ENCODE assay signal across 21 cellular contexts in the genomic region with DNA sequence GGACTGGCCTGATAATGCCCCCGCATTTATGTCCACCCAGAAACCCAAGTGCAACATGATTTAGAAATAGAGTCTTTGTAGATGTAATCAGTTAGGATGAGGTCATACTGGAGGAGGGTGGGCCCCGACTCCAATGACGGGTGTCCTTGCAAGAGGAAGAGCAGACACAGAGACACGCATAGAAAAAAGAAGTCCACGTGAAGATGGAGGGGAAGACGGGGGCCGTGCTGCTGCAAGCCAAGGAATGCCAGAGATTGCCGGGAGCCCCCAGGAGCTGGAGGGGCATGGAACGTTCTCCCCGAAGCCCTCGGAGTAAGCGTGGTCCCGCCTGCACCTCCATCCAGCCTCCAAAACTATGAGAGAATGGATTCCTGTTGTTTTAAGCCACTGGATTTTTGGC. TPM values are rescaled to one million over a fixed set of nuclear protein-coding genes. Genes with fewer than 3 reads are reported as not detected.
A peak's percentile ranks its signal among the peaks of the same experiment; 100 is the strongest.
DNase-seq lines count a peak whose midpoint lies in the region; ATAC-seq, FAIRE-seq and TF ChIP-seq lines count a peak whose summit lies in the region.
"Had no signal": no experiment of that assay in that cellular context is flagged by ENCODE, and none has a peak within 500 bp of the region (broad histone marks: within the 10 kb centered on the region; RNA-seq: fewer than 3 reads in every experiment).

No MANE protein-coding gene starts in this region.

- 2% methylated on average over 12 of the region's 13 CpGs for WGBS in K562 (ENCODE audit: insufficient coverage, low coverage, missing lambda C conversion rate)
- 86% methylated on average over 13 of the region's 13 CpGs for WGBS in esophagus muscularis mucosa

- POLR2A ChIA-PET in K562 (lab: Yijun Ruan, JAX): no interaction called here

- H4K20me1 ChIP-seq in K562 (replicated peaks; ENCODE audit: control insufficient read depth, insufficient read depth, low read length): no peaks in the 10 kb centered on the region
- H4K20me1 ChIP-seq: BLaER1 treated with 17β-estradiol and CSF1 and Interleukin-3, amounts not matched to agents 10 nM and 100 nM had no signal

- H3K9me1 ChIP-seq in K562 (ENCODE audit: control insufficient read depth, insufficient read depth, low read length): no peaks in the 10 kb centered on the region

- ATAC-seq in K562 (no peak), GM18511 (IDR thresholded peaks at IDR 0.05; ENCODE audit: unreplicated experiment) (no peak)
- ATAC-seq: CD8-positive, alpha-beta T cell had no signal

- H3K79me2 ChIP-seq in K562 (ENCODE audit: control insufficient read depth, insufficient read depth, low read length): no peaks in the 10 kb centered on the region

- FAIRE-seq in K562 (lab: Jason Lieb, UNC) (no peak), D721Med (lab: Jason Lieb, UNC) (no peak)
- FAIRE-seq: A204.1, G401.6, GM12891 had no signal

- in situ Hi-C loops in K562 (cut with MboI): no loop called here

- no peak for TF ChIP-seq RAD21 in K562 (CRISPR knock-in tag; conservative IDR thresholded peaks at IDR 0.05 in 1 of 2, IDR thresholded peaks at IDR 0.05 in 1 of 2)

- TF ChIP-seq EP300 in K562 (IDR thresholded peaks at IDR 0.05; ENCODE audit: low read length) (no peak), esophagus muscularis mucosa (IDR thresholded peaks at IDR 0.05) (no peak)

- no peak overlapping the region for H2AFZ ChIP-seq in K562 (ENCODE audit: low read depth, low read length)

- H3K4me1 ChIP-seq in K562 (replicated peaks in 1 of 2; ENCODE audit: control insufficient read depth in 2 of 2, insufficient read depth in 2 of 2, low read length in 2 of 2): peaks cover 0 to 7% of the 10 kb centered on the region in 2 experiments; a peak in 1 of 5 replicates
- peaks cover 5 to 19% (median 11%) of the 10 kb centered on the region in 4 donors for H3K4me1 ChIP-seq in esophagus muscularis mucosa
- H3K4me1 ChIP-seq: Caco-2 had no signal

- DNase-seq in Ammon's horn (ENCODE audit: low spot score) (peak; percentile 0), D341Med (ENCODE audit: low spot score) (peak; percentile 25), K562 (ENCODE audit: extremely low read depth in 1 of 4, low spot score in 3 of 4) (no peak), esophagus muscularis mucosa (ENCODE audit: extremely low spot score) (peak; percentile 82), D721Med (ENCODE audit: insufficient read length, low spot score) (no peak), cardiac septum (ENCODE audit: low spot score) (no peak), NCI-H1436 (lab: John Stamatoyannopoulos, UW) (no peak)
- DNase-seq: 8988T; ACHN; Caco-2; Calu3; CD4-positive, alpha-beta T cell; CD8-positive, alpha-beta T cell; DMS79 treated with DMSO at 0.1 percent for 48 hours; GF-D8 had no signal

- no TSS peak for BruUV-seq in K562 (replicated peaks; lab: Mats Ljungman, UMichigan)

- CTCF ChIA-PET in K562 (lab: Yijun Ruan, JAX; ENCODE audit: low intra/inter-chr PET ratio): no interaction called here

- no peak overlapping the region for H3K9ac ChIP-seq in K562 (ENCODE audit: insufficient read depth in 1 of 2, low read depth in 2 of 2, low read length in 2 of 2)
- H3K9ac ChIP-seq: BLaER1 treated with 17β-estradiol and CSF1 and Interleukin-3, amounts not matched to agents 10 nM and 100 nM had no signal

- H3K36me3 ChIP-seq in K562 (ENCODE audit: control insufficient read depth, insufficient read depth, low read length): no peaks in the 10 kb centered on the region
- H3K36me3 ChIP-seq in esophagus muscularis mucosa: no peaks in the 10 kb centered on the region
- H3K36me3 ChIP-seq: BLaER1 treated with 17β-estradiol and CSF1 and Interleukin-3, amounts not matched to agents 10 nM and 100 nM had no signal

- no peak for TF ChIP-seq POLR2A in K562 (conservative IDR thresholded peaks at IDR 0.05)
- TF ChIP-seq POLR2A in esophagus muscularis mucosa (IDR thresholded peaks at IDR 0.05; ENCODE audit: low read depth): no peak

- H3K27ac ChIP-seq in K562 (ENCODE audit: extremely low read depth, low read depth, low read length) (no peak overlapping the region), esophagus muscularis mucosa (replicated peaks in 1 of 4) (no peak overlapping the region)
- H3K27ac ChIP-seq: BLaER1 treated with 17β-estradiol and CSF1 and Interleukin-3, amounts not matched to agents 10 nM and 100 nM; C4-2B had no signal

- no peak overlapping the region for H3K4me2 ChIP-seq in K562 (ENCODE audit: insufficient read depth, low read length)
- H3K4me2 ChIP-seq: BLaER1 treated with 17β-estradiol and CSF1 and Interleukin-3, amounts not matched to agents 10 nM and 100 nM had no signal

- intact Hi-C loops in K562 (cut with micrococcal nuclease): no loop called here
- intact Hi-C loops in esophagus muscularis mucosa (cut with DNase I): no loop called here
- intact Hi-C loops in cardiac septum (cut with DNase I): no loop called here

- H3K27me3 ChIP-seq in K562 (ENCODE audit: control insufficient read depth in 2 of 2, insufficient read depth in 2 of 2, low read length in 2 of 2) (peaks cover 27 to 77% of the 10 kb centered on the region in 2 experiments), esophagus muscularis mucosa (peaks cover 0 to 5% (median 0%) of the 10 kb centered on the region in 4 donors)
- H3K27me3 ChIP-seq: BLaER1 treated with 17β-estradiol and CSF1 and Interleukin-3, amounts not matched to agents 10 nM and 100 nM had no signal

- H3K4me3 ChIP-seq in K562: no peak overlapping the region
- no peak overlapping the region for H3K4me3 ChIP-seq in esophagus muscularis mucosa
- H3K4me3 ChIP-seq: BLaER1 treated with 17β-estradiol and CSF1 and Interleukin-3, amounts not matched to agents 10 nM and 100 nM had no signal

- TF ChIP-seq CTCF in K562 (IDR thresholded peaks at IDR 0.05 in 2 of 3, conservative IDR thresholded peaks at IDR 0.05 in 1 of 3; ENCODE audit: insufficient read depth in 2 of 3, low read depth in 1 of 3, low read length in 3 of 3) (no peak), esophagus muscularis mucosa (IDR thresholded peaks at IDR 0.05) (no peak), D721Med (IDR thresholded peaks at IDR 0.05; ENCODE audit: insufficient read depth, missing control alignments) (no peak)

- H3K9me3 ChIP-seq in K562 (replicated peaks; ENCODE audit: control insufficient read depth, insufficient read depth, low read depth, low read length) (no peaks in the 10 kb centered on the region), esophagus muscularis mucosa (no peaks in the 10 kb centered on the region)
- H3K9me3 ChIP-seq: Caco-2 had no signal

TF ChIP-seq in K562, 482 proteins besides CTCF, POLR2A, EP300 and RAD21:
- TF ChIP-seq ZNF583 (CRISPR knock-in tag; IDR thresholded peaks at IDR 0.05): no peak
- TF ChIP-seq, protein P1, sequence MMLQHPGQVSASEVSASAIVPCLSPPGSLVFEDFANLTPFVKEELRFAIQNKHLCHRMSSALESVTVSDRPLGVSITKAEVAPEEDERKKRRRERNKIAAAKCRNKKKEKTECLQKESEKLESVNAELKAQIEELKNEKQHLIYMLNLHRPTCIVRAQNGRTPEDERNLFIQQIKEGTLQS (IDR thresholded peaks at IDR 0.05): peak; percentile 36; the same call in 1 of the 2 replicates
- TF ChIP-seq, protein P1 (CRISPR knock-in tag; conservative IDR thresholded peaks at IDR 0.05): no peak

RNA-seq across cellular contexts. Expression of a gene that starts 51.6 kb away (rescaled TPM):
- 19.9 and 21.0 TPM in 2 replicates for total RNA-seq in K562 (2011; cell fraction: chromatin; rRNA removed; ENCODE audit: low replicate concordance)
- 8.7 and 10.8 TPM in 2 replicates for total RNA-seq in K562 (2011; cell fraction: nucleolus; rRNA removed)
- 13.4 and 16.2 TPM in 2 replicates for total RNA-seq in K562 (2011; cell fraction: nucleoplasm; rRNA removed)
- total RNA-seq in K562 (2014; rRNA removed): 5.7 and 8.8 TPM in 2 replicates
- 15.3 and 16.4 TPM in 2 replicates for total RNA-seq in K562 (2014; rRNA removed; fragmentation: Illumina TruSeq; extraction: Trizol)
- 9.7 and 9.9 TPM in 2 replicates for total RNA-seq in K562 (2015; rRNA removed; fragmentation: Illumina TruSeq; extraction: Trizol)
- total RNA-seq in K562 (2021): 29.9 and 32.3 TPM in 2 replicates
- polyA plus RNA-seq in K562 (2011; rRNA removed): 29.9 and 32.1 TPM in 2 replicates
- polyA plus RNA-seq in K562 (2011; cell fraction: cytosol; rRNA removed): 14.2 and 21.6 TPM in 2 replicates
- 24.9 and 28.3 TPM in 2 replicates for polyA plus RNA-seq in K562 (2011; cell fraction: nucleus; rRNA removed)
- polyA plus RNA-seq in K562 (2012): 20.7 and 23.2 TPM in 2 replicates
- polyA plus RNA-seq in K562 (2014; fragmentation: Illumina TruSeq; extraction: Trizol): 22.7 and 23.8 TPM in 2 replicates
- 1 to 10 TPM; 4.1 to 5.7 TPM for polyA plus RNA-seq in K562 (2014; fragmentation: Nextera tagmentation; extraction: Ambion mirVana)
- polyA plus RNA-seq in K562 (2014; rRNA removed): 13.9 and 21.0 TPM in 2 replicates
- polyA minus RNA-seq in K562 (2011; rRNA and poly(A)+ RNA removed): 35.1 and 37.3 TPM in 2 replicates
- 10.6 and 18.4 TPM in 2 replicates for polyA minus RNA-seq in K562 (2011; cell fraction: cytosol; rRNA and poly(A)+ RNA removed)
- polyA minus RNA-seq in K562 (2011; cell fraction: nucleus; rRNA and poly(A)+ RNA removed): 10.1 and 23.2 TPM in 2 replicates
- 10 to 100 TPM in 3 of 4 donors, 1 to 10 TPM in 1; 9.6 to 27.5 (median 20.1) TPM for total RNA-seq in esophagus muscularis mucosa
- total RNA-seq in cardiac septum: 33.7 TPM

RNA-seq across cellular contexts. Expression of a gene that starts 53.2 kb away (rescaled TPM):
- total RNA-seq in K562 (2011; cell fraction: chromatin; rRNA removed; ENCODE audit: low replicate concordance): 1.8 and 2.1 TPM in 2 replicates
- 1.0 and 1.4 TPM in 2 replicates for total RNA-seq in K562 (2011; cell fraction: nucleolus; rRNA removed)
- 1.5 and 1.9 TPM in 2 replicates for total RNA-seq in K562 (2011; cell fraction: nucleoplasm; rRNA removed)
- 4.1 and 4.8 TPM in 2 replicates for total RNA-seq in K562 (2014; rRNA removed)
- total RNA-seq in K562 (2014; rRNA removed; fragmentation: Illumina TruSeq; extraction: Trizol): 2.7 TPM in 2 replicates
- 3.6 TPM in 2 replicates for total RNA-seq in K562 (2015; rRNA removed; fragmentation: Illumina TruSeq; extraction: Trizol)
- total RNA-seq in K562 (2021): 6.3 and 7.2 TPM in 2 replicates
- 1.5 and 2.5 TPM in 2 replicates for polyA plus RNA-seq in K562 (2011; rRNA removed)
- 2.0 TPM in 2 replicates for polyA plus RNA-seq in K562 (2011; cell fraction: cytosol; rRNA removed)
- polyA plus RNA-seq in K562 (2011; cell fraction: nucleus; rRNA removed): 2.0 and 2.4 TPM in 2 replicates
- 4.6 and 5.5 TPM in 2 replicates for polyA plus RNA-seq in K562 (2012)
- 4.5 and 5.3 TPM in 2 replicates for polyA plus RNA-seq in K562 (2014; fragmentation: Illumina TruSeq; extraction: Trizol)
- 1 to 10 TPM; 1.1 TPM for polyA plus RNA-seq in K562 (2014; fragmentation: Nextera tagmentation; extraction: Ambion mirVana)
- polyA plus RNA-seq in K562 (2014; rRNA removed): 2.6 and 2.9 TPM in 2 replicates
- polyA minus RNA-seq in K562 (2011; rRNA and poly(A)+ RNA removed): 1.9 and 2.6 TPM in 2 replicates
- polyA minus RNA-seq in K562 (2011; cell fraction: cytosol; rRNA and poly(A)+ RNA removed): 3.2 and 4.6 TPM in 2 replicates
- polyA minus RNA-seq in K562 (2011; cell fraction: nucleus; rRNA and poly(A)+ RNA removed): 1.9 and 2.7 TPM in 2 replicates
- 10 to 100 TPM; 17.9 to 41.7 (median 32.2) TPM for total RNA-seq in esophagus muscularis mucosa
- 13.3 TPM for total RNA-seq in cardiac septum

Comparison
In these comparisons a context has a peak if more than half of its experiments do, and no peak if none do; other contexts are left out.
1. DNase-seq: peak in Ammon's horn (single experiment), D341Med (single experiment) and esophagus muscularis mucosa (single experiment); none in K562 (0 of 4), D721Med (single experiment), cardiac septum (single experiment) and NCI-H1436 (single experiment).